In genomic region chr15:63191895-63192603, GRCh38 we compare ENCODE assay signal across 8 cellular contexts. TPM values are rescaled to one million over a fixed set of nuclear protein-coding genes. Genes with fewer than 3 reads are reported as not detected.
A peak's percentile ranks its signal among the peaks of the same experiment; 100 is the strongest.
DNase-seq lines count a peak whose midpoint lies in the region; ATAC-seq and TF ChIP-seq lines count a peak whose summit lies in the region.

No MANE protein-coding gene starts in this region.

- no peaks in the 10 kb centered on the region for H3K27me3 Mint-ChIP-seq in activated CD8-positive, alpha-beta T cell treated with anti-CD3 and anti-CD28 coated beads for 36 hours

- 76% methylated on average over 3 of the region's 3 CpGs for WGBS in smooth muscle cell (ENCODE audit: low lambda C conversion rate)

- H3K4me1 ChIP-seq in mucosa of rectum (ENCODE audit: control insufficient read depth in 2 of 2, insufficient read depth in 2 of 2, low read length in 2 of 2) (peaks cover 17 to 29% of the 10 kb centered on the region in 2 donors), smooth muscle cell (ENCODE audit: low read depth) (peaks cover 46% of the 10 kb centered on the region)

- no peaks in the 10 kb centered on the region for H3K9me3 Mint-ChIP-seq in activated CD8-positive, alpha-beta T cell treated with anti-CD3 and anti-CD28 coated beads for 36 hours

- H3K27ac Mint-ChIP-seq in activated CD8-positive, alpha-beta T cell treated with anti-CD3 and anti-CD28 coated beads for 36 hours: peak overlapping the region; percentile 93

- no peaks in the 10 kb centered on the region for H3F3A ChIP-seq in smooth muscle cell (ENCODE audit: low read depth)

- H4K20me1 ChIP-seq in smooth muscle cell (ENCODE audit: low read depth): peaks cover 37% of the 10 kb centered on the region

- ATAC-seq in GM19023 (IDR thresholded peaks at IDR 0.05; ENCODE audit: unreplicated experiment): peak; percentile 30
- peak; percentile 37 for ATAC-seq in HG03342 (IDR thresholded peaks at IDR 0.05; ENCODE audit: unreplicated experiment)
- peak; percentile 49 for ATAC-seq in activated CD8-positive, alpha-beta T cell treated with anti-CD3 and anti-CD28 coated beads for 36 hours

- CTCF ChIA-PET in activated CD8-positive, alpha-beta T cell treated with anti-CD3 and anti-CD28 coated beads for 36 hours (lab: Charles Lee): interaction anchor here (0.6 to 2.4 kb wide), 16 partner anchors 9 to 145 kb away, joined by 3 to 9 read pairs (median 4); partner anchors contain the start of gene RPS27L

- peaks cover 57% of the 10 kb centered on the region for H3K36me3 Mint-ChIP-seq in activated CD8-positive, alpha-beta T cell treated with anti-CD3 and anti-CD28 coated beads for 36 hours (ENCODE audit: low read depth)

- H3K27me3 ChIP-seq in mucosa of rectum (ENCODE audit: control insufficient read depth in 2 of 2, insufficient read depth in 2 of 2, low read length in 2 of 2) (no peaks in the 10 kb centered on the region), smooth muscle cell (ENCODE audit: low read depth) (no peaks in the 10 kb centered on the region)

- peak; percentile 78 for DNase-seq in activated CD8-positive, alpha-beta T cell treated with anti-CD3 and anti-CD28 coated beads for 36 hours
- DNase-seq in NCI-H2029 (lab: John Stamatoyannopoulos, UW) (no peak), posterior vena cava (ENCODE audit: low spot score) (no peak), smooth muscle cell (lab: John Stamatoyannopoulos, UW; ENCODE audit: unreplicated experiment) (no peak), ureter (ENCODE audit: low spot score) (no peak)

- H2AFZ ChIP-seq in smooth muscle cell (ENCODE audit: low read depth): no peak overlapping the region

- H3K4me3 Mint-ChIP-seq in activated CD8-positive, alpha-beta T cell treated with anti-CD3 and anti-CD28 coated beads for 36 hours: peak overlapping the region; percentile 89

- no peak overlapping the region for H3K4me2 ChIP-seq in smooth muscle cell

- H3K27ac ChIP-seq in mucosa of rectum (ENCODE audit: low read depth in 2 of 2, low read length in 2 of 2) (peak overlapping the region; percentile 26 to 67), smooth muscle cell (ENCODE audit: low read depth) (no peak overlapping the region)

- H3K9ac ChIP-seq in mucosa of rectum (ENCODE audit: low read depth in 1 of 2, low read length in 2 of 2) (no peak overlapping the region), smooth muscle cell (ENCODE audit: low read depth) (no peak overlapping the region)

- POLR2A ChIA-PET in activated CD8-positive, alpha-beta T cell treated with anti-CD3 and anti-CD28 coated beads for 36 hours (lab: Charles Lee): interaction anchor here (0.7 to 4.6 kb wide), 12 partner anchors 10 to 305 kb away, joined by 3 to 39 read pairs (median 4); partner anchors contain the start of gene RPS27L

- H3K4me1 Mint-ChIP-seq in activated CD8-positive, alpha-beta T cell treated with anti-CD3 and anti-CD28 coated beads for 36 hours (ENCODE audit: low read depth): peaks cover 53% of the 10 kb centered on the region

- H3K4me3 ChIP-seq in mucosa of rectum (ENCODE audit: low read length in 2 of 2): peak overlapping the region in 1 of 2 donors; percentile 90
- no peak overlapping the region for H3K4me3 ChIP-seq in smooth muscle cell

- no peak for TF ChIP-seq CTCF in activated CD8-positive, alpha-beta T cell treated with anti-CD3 and anti-CD28 coated beads for 36 hours (IDR thresholded peaks at IDR 0.05)
- no peak for TF ChIP-seq CTCF in smooth muscle cell (IDR thresholded peaks at IDR 0.05; ENCODE audit: borderline replicate concordance, insufficient read depth, poor library complexity, severe bottlenecking)

- no peaks in the 10 kb centered on the region for H3K9me3 ChIP-seq in mucosa of rectum (ENCODE audit: control insufficient read depth in 2 of 2, low read length in 2 of 2)
- no peaks in the 10 kb centered on the region for H3K9me3 ChIP-seq in smooth muscle cell (replicated peaks; ENCODE audit: low read depth)

- H3K79me2 ChIP-seq in smooth muscle cell (ENCODE audit: low read depth): peaks cover 46% of the 10 kb centered on the region

- H3K36me3 ChIP-seq in mucosa of rectum (ENCODE audit: control insufficient read depth in 2 of 2, insufficient read depth in 2 of 2, low read length in 2 of 2) (no peaks in the 10 kb centered on the region), smooth muscle cell (ENCODE audit: low read depth) (no peaks in the 10 kb centered on the region)

- intact Hi-C loops in activated CD8-positive, alpha-beta T cell treated with anti-CD3 and anti-CD28 coated beads for 36 hours (cut with micrococcal nuclease): loop anchor here (2.0 to 5.0 kb wide), 4 partner anchors 21 to 85 kb away; partner anchors contain the start of genes APH1B and RPS27L
- intact Hi-C loops in posterior vena cava (cut with DNase I): no loop called here

RNA-seq across cellular contexts. Expression of gene RAB8B, which starts 2.6 kb away (rescaled TPM):
- total RNA-seq in activated CD8-positive, alpha-beta T cell treated with anti-CD3 and anti-CD28 coated beads for 36 hours: 100 to 1,000 TPM; 252 to 261 TPM
- total RNA-seq in posterior vena cava (10 to 100 TPM; 46.8 to 51.8 TPM), smooth muscle cell (34.7 and 42.2 TPM in 2 replicates), ureter (54.1 TPM)
- 10.7 and 11.5 TPM in 2 replicates for polyA plus RNA-seq in smooth muscle cell

RNA-seq across cellular contexts. Expression of gene RPS27L, which starts 34.8 kb away (rescaled TPM):
- total RNA-seq in activated CD8-positive, alpha-beta T cell treated with anti-CD3 and anti-CD28 coated beads for 36 hours: 100 to 1,000 TPM; 150 to 158 TPM
- total RNA-seq in posterior vena cava: 100 to 1,000 TPM; 160 to 259 TPM
- 180 and 189 TPM in 2 replicates for total RNA-seq in smooth muscle cell
- polyA plus RNA-seq in smooth muscle cell: 641 and 660 TPM in 2 replicates
- 111 TPM for total RNA-seq in ureter
